29 cellular contexts compared by ENCODE assay signal in the genomic region with DNA sequence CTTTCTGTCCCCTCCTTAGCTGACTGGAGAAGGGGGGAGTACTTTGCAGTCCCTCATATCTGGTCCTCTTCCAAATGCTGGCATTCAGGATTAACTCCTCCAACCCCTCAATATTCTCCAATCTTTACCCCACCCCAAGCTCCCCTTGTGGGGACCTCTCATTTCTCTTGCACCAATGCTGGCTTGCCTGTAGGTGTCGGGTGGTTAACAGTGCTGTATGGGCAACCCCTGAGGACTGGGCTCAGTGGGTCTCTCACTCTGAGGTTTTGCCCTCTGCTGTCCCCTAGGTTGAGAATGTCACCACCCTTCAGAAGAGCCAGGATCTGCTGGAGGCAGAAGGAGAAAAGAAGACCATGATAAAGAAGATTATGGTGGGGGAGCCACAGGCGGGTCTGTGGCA. TPM values are rescaled to one million over a fixed set of nuclear protein-coding genes. Genes with fewer than 3 reads are reported as not detected.
"Had no signal": no experiment of that assay in that cellular context is flagged by ENCODE, and none has a peak within 500 bp of the region (broad histone marks: within the 10 kb centered on the region; RNA-seq: fewer than 3 reads in every experiment).

No MANE protein-coding gene starts in this region.

- H3K9ac ChIP-seq: KMS-11 had no signal

- H3K27me3 Mint-ChIP-seq: activated naive CD8-positive, alpha-beta T cell had no signal

- H3K27ac Mint-ChIP-seq: activated CD8-positive, alpha-beta memory T cell treated with anti-CD3 and anti-CD28 coated beads, Interleukin-2, amount 10 ng/mL, durations not matched to agents 7 days and 5 days; activated naive CD4-positive, alpha-beta T cell treated with anti-CD3 and anti-CD28 coated beads for 36 hours; activated naive CD8-positive, alpha-beta T cell; brain had no signal

- H3K36me3 ChIP-seq: cardiac muscle cell had no signal

- H3K4me1 Mint-ChIP-seq: brain had no signal

- DNase-seq: activated CD4-positive, alpha-beta T cell treated with anti-CD3 and anti-CD28 coated beads for 48 hours; activated CD4-positive, alpha-beta T cell treated with anti-CD3 and anti-CD28 coated beads, Interleukin-2, amount 50 U/mL, for 4 hours; activated CD4-positive, CD25-positive, alpha-beta regulatory T cell treated with anti-CD3 and anti-CD28 coated beads, Interleukin-2, amount 50 U/mL, for 72 hours; activated CD8-positive, alpha-beta memory T cell treated with anti-CD3 and anti-CD28 coated beads, Interleukin-2, amount 10 ng/mL, durations not matched to agents 7 days and 5 days; activated effector memory CD4-positive, alpha-beta T cell treated with anti-CD3 and anti-CD28 coated beads, Interleukin-2, amount 50 U/mL, for 16 hours; activated naive CD4-positive, alpha-beta T cell treated with anti-CD3 and anti-CD28 coated beads for 36 hours; activated T-cell treated with anti-CD3 and anti-CD28 coated beads, Interleukin-2, amount 50 U/mL, for 4 hours; amygdala; cerebellar nuclear complex; MM.1S; NCI-H1105 treated with DMSO at 0.1 percent for 48 hours; NCI-H1436 treated with DMSO at 0.1 percent for 48 hours; NCI-H187; NCI-H2081; NCI-H2171; NCI-H2227 treated with DMSO at 0.1 percent for 48 hours; NCI-H446 treated with DMSO at 0.1 percent for 48 hours; NCI-H524 treated with DMSO at 0.1 percent for 48 hours; NCI-H774; SIG-M5; T-helper 2 cell; T1000 had no signal

- H3K4me3 Mint-ChIP-seq: activated CD8-positive, alpha-beta memory T cell treated with anti-CD3 and anti-CD28 coated beads, Interleukin-2, amount 10 ng/mL, durations not matched to agents 7 days and 5 days; activated naive CD4-positive, alpha-beta T cell treated with anti-CD3 and anti-CD28 coated beads for 36 hours; activated naive CD8-positive, alpha-beta T cell; activated T-cell treated with anti-CD3 and anti-CD28 coated beads, Interleukin-2, amount 50 U/mL, for 4 hours; brain had no signal

- H3K27ac ChIP-seq: cardiac muscle cell, KMS-11 had no signal

- H3K36me3 Mint-ChIP-seq: activated CD8-positive, alpha-beta memory T cell treated with anti-CD3 and anti-CD28 coated beads, Interleukin-2, amount 10 ng/mL, durations not matched to agents 7 days and 5 days; activated naive CD8-positive, alpha-beta T cell; brain had no signal

- H3K4me3 ChIP-seq: cardiac muscle cell had no signal

- H3K27me3 ChIP-seq: cardiac muscle cell had no signal

- H3K9me3 Mint-ChIP-seq: activated naive CD4-positive, alpha-beta T cell treated with anti-CD3 and anti-CD28 coated beads for 36 hours; activated T-cell treated with anti-CD3 and anti-CD28 coated beads, Interleukin-2, amount 50 U/mL, for 4 hours had no signal

- ATAC-seq: activated CD8-positive, alpha-beta memory T cell treated with anti-CD3 and anti-CD28 coated beads, Interleukin-2, amount 10 ng/mL, durations not matched to agents 7 days and 5 days; activated T-cell treated with anti-CD3 and anti-CD28 coated beads, Interleukin-2, amount 50 U/mL, for 4 hours had no signal

- H3K4me2 ChIP-seq: KMS-11 had no signal

RNA-seq across cellular contexts. Expression of a gene that starts 27.0 kb away (rescaled TPM):
- total RNA-seq: activated CD8-positive, alpha-beta memory T cell treated with anti-CD3 and anti-CD28 coated beads, Interleukin-2, amount 10 ng/mL, durations not matched to agents 7 days and 5 days; astrocyte; OCI-LY7; RPMI7951 had no signal

RNA-seq across cellular contexts. Expression of a gene that starts 45.2 kb away (rescaled TPM):
- total RNA-seq: activated CD8-positive, alpha-beta memory T cell treated with anti-CD3 and anti-CD28 coated beads, Interleukin-2, amount 10 ng/mL, durations not matched to agents 7 days and 5 days; activated naive CD4-positive, alpha-beta T cell treated with anti-CD3 and anti-CD28 coated beads for 36 hours; activated T-cell treated with anti-CD3 and anti-CD28 coated beads, Interleukin-2, amount 50 U/mL, for 4 hours; astrocyte; OCI-LY7; RPMI7951 had no signal
